In genomic region chr5:423626-424258, GRCh38 we compare ENCODE assay signal across 1 cellular context.
TF ChIP-seq lines count a peak whose summit lies in the region.

No MANE protein-coding gene starts in this region.

TF ChIP-seq in GM12878, 131 proteins besides CTCF, POLR2A, EP300 and RAD21:
- TF ChIP-seq BCLAF1 (IDR thresholded peaks at IDR 0.05), result no peak
- 0 out of 2 replicates have a peak, but pooled peaks have one; percentile 17 for TF ChIP-seq LARP7 (IDR thresholded peaks at IDR 0.05)
- no peak for TF ChIP-seq RB1 (IDR thresholded peaks at IDR 0.05; ENCODE audit: borderline replicate concordance)
- peak; percentile 50; the same call in 1 of the 2 replicates for TF ChIP-seq PKNOX1 (IDR thresholded peaks at IDR 0.05)
- TF ChIP-seq RELA (IDR thresholded peaks at IDR 0.05; ENCODE audit: borderline replicate concordance, partially characterized antibody), result no peak
- 0 out of 2 replicates have a peak, but pooled peaks have one; percentile 8 for TF ChIP-seq SMARCA5 (IDR thresholded peaks at IDR 0.05)
TF ChIP-seq in GM12878: peak in this region for 3.
